ENCODE assay signal across 23 cellular contexts in genomic region chr10:1217661-1218060, GRCh38.
"Had no signal": no experiment of that assay in that cellular context is flagged by ENCODE, and none has a peak within 500 bp of the region (broad histone marks: within the 10 kb centered on the region; RNA-seq: fewer than 3 reads in every experiment).

No MANE protein-coding gene starts in this region.

- DNase-seq: activated CD4-positive, alpha-beta T cell treated with anti-CD3 and anti-CD28 coated beads for 36 hours; activated CD4-positive, alpha-beta T cell treated with anti-CD3 and anti-CD28 coated beads, Interleukin-2, amount 10 ng/mL, durations not matched to agents 7 days and 5 days; activated CD4-positive, alpha-beta T cell treated with anti-CD3 and anti-CD28 coated beads, Interleukin-2, amount 50 U/mL, for 48 hours; activated CD4-positive, CD25-positive, alpha-beta regulatory T cell; activated CD4-positive, CD25-positive, alpha-beta regulatory T cell treated with anti-CD3 and anti-CD28 coated beads, Interleukin-2, amount 50 U/mL, for 72 hours; activated CD8-positive, alpha-beta memory T cell treated with anti-CD3 and anti-CD28 coated beads for 24 hours; activated CD8-positive, alpha-beta T cell treated with anti-CD3 and anti-CD28 coated beads for 36 hours; activated effector memory CD4-positive, alpha-beta T cell treated with Interleukin-2 at 50 U/mL for 16 hours; activated gamma-delta T cell treated with Interleukin-2 at 50 U/mL for 16 hours; activated naive CD4-positive, alpha-beta T cell treated with anti-CD3 and anti-CD28 coated beads, Interleukin-2, amount 50 U/mL, for 16 hours; activated naive CD4-positive, alpha-beta T cell treated with Interleukin-2 at 50 U/mL for 16 hours; activated T-cell treated with anti-CD3 and anti-CD28 coated beads, Interleukin-2, amount 50 U/mL, for 4 hours; amniotic stem cell; anterior cingulate cortex; brain microvascular endothelial cell; effector memory CD4-positive, alpha-beta T cell; endodermal cell; foreskin fibroblast; T-helper 2 cell had no signal

- ATAC-seq: activated CD4-positive, alpha-beta T cell treated with anti-CD3 and anti-CD28 coated beads for 36 hours; activated CD8-positive, alpha-beta T cell treated with anti-CD3 and anti-CD28 coated beads for 36 hours; activated T-cell treated with anti-CD3 and anti-CD28 coated beads, Interleukin-2, amount 50 U/mL, for 4 hours; activated T-helper 17 cell treated with anti-CD3 and anti-CD28 coated beads, Interleukin-2, amount 50 U/mL, for 72 hours; esophagus mucosa had no signal

- H3K36me3 ChIP-seq: brain microvascular endothelial cell had no signal

- H3K27ac ChIP-seq: brain microvascular endothelial cell, coronary artery, dorsolateral prefrontal cortex had no signal

- H3K27me3 ChIP-seq: brain microvascular endothelial cell, dorsolateral prefrontal cortex had no signal

- H3K4me3 ChIP-seq: coronary artery, dorsolateral prefrontal cortex had no signal
